In genomic region chr19:39197808-39198207, GRCh38 we compare ENCODE assay signal across 19 cellular contexts. TPM values are rescaled to one million over a fixed set of nuclear protein-coding genes. Genes with fewer than 3 reads are reported as not detected.
DNase-seq lines count a peak whose midpoint lies in the region; ATAC-seq and TF ChIP-seq lines count a peak whose summit lies in the region.
"Had no signal": no experiment of that assay in that cellular context is flagged by ENCODE, and none has a peak within 500 bp of the region (broad histone marks: within the 10 kb centered on the region; RNA-seq: fewer than 3 reads in every experiment).

No MANE protein-coding gene starts in this region.

- H3K4me3 Mint-ChIP-seq in activated CD8-positive, alpha-beta T cell treated with anti-CD3 and anti-CD28 coated beads for 36 hours = no peak overlapping the region
- H3K4me3 Mint-ChIP-seq in activated CD8-positive, alpha-beta T cell treated with anti-CD3 and anti-CD28 coated beads, Interleukin-2, amount 10 ng/mL, durations not matched to agents 7 days and 5 days = no peak overlapping the region
- peak overlapping the region; percentile 40 for H3K4me3 Mint-ChIP-seq in stimulated activated effector memory CD8-positive, alpha-beta T cell treated with anti-CD3 and anti-CD28 coated beads, Interleukin-12 subunit alpha, Interleukin-12 subunit beta, amount 100 ng/mL, for 72 hours

- H3K27me3 ChIP-seq in OCI-LY3 (ENCODE audit: low read depth, low read length) = peaks cover 7% of the 10 kb centered on the region

- H3K79me2 ChIP-seq in OCI-LY3 (ENCODE audit: low read length) = no peaks in the 10 kb centered on the region

- H3K36me3 Mint-ChIP-seq in activated CD8-positive, alpha-beta T cell treated with anti-CD3 and anti-CD28 coated beads for 36 hours (ENCODE audit: low read depth) = no peaks in the 10 kb centered on the region
- H3K36me3 Mint-ChIP-seq in activated CD8-positive, alpha-beta T cell treated with anti-CD3 and anti-CD28 coated beads, Interleukin-2, amount 10 ng/mL, durations not matched to agents 7 days and 5 days (ENCODE audit: low read depth) = no peaks in the 10 kb centered on the region
- no peaks in the 10 kb centered on the region for H3K36me3 Mint-ChIP-seq in stimulated activated effector memory CD8-positive, alpha-beta T cell treated with anti-CD3 and anti-CD28 coated beads, Interleukin-12 subunit alpha, Interleukin-12 subunit beta, amount 100 ng/mL, for 72 hours

- no peak overlapping the region for H3K27ac Mint-ChIP-seq in activated CD8-positive, alpha-beta T cell treated with anti-CD3 and anti-CD28 coated beads for 36 hours
- no peak overlapping the region for H3K27ac Mint-ChIP-seq in activated CD8-positive, alpha-beta T cell treated with anti-CD3 and anti-CD28 coated beads, Interleukin-2, amount 10 ng/mL, durations not matched to agents 7 days and 5 days
- no peak overlapping the region for H3K27ac Mint-ChIP-seq in stimulated activated effector memory CD8-positive, alpha-beta T cell treated with anti-CD3 and anti-CD28 coated beads, Interleukin-12 subunit alpha, Interleukin-12 subunit beta, amount 100 ng/mL, for 72 hours

- no peak overlapping the region for H3K4me3 ChIP-seq in OCI-LY3 (ENCODE audit: low read length)
- no peak overlapping the region for H3K4me3 ChIP-seq in epithelial cell of proximal tubule (ENCODE audit: low read depth, low read length)

- H3K4me2 ChIP-seq in OCI-LY3 (ENCODE audit: low read length) = no peak overlapping the region

- peak; percentile 20 for DNase-seq in activated CD8-positive, alpha-beta T cell treated with anti-CD3 and anti-CD28 coated beads for 36 hours
- no peak for DNase-seq in activated CD8-positive, alpha-beta T cell treated with anti-CD3 and anti-CD28 coated beads, Interleukin-2, amount 10 ng/mL, durations not matched to agents 7 days and 5 days
- DNase-seq in epithelial cell of proximal tubule (ENCODE audit: low read depth) = no peak
- DNase-seq in stimulated activated effector memory CD8-positive, alpha-beta T cell treated with anti-CD3 and anti-CD28 coated beads, Interleukin-12 subunit alpha, Interleukin-12 subunit beta, amount 100 ng/mL, for 72 hours (ENCODE audit: low spot score in 2 of 2) = no peak
- DNase-seq in NCI-H774 (lab: John Stamatoyannopoulos, UW) = no peak
- DNase-seq in ecto neural progenitor cell (ENCODE audit: low spot score) = no peak
- DNase-seq: cerebellar nuclear complex; head of caudate nucleus; NCI-H187 treated with DMSO at 0.1 percent for 48 hours; stimulated activated CD4-positive, alpha-beta T cell treated with anti-CD3 and anti-CD28 coated beads, Interleukin-12 subunit alpha, Interleukin-12 subunit beta, amount 100 ng/mL, for 4 hours had no signal

- CTCF ChIA-PET in activated CD8-positive, alpha-beta T cell treated with anti-CD3 and anti-CD28 coated beads for 36 hours (lab: Charles Lee) = interaction anchor here (1.6 to 1.9 kb wide), 2 partner anchors 76 to 130 kb away, joined by 3 to 6 read pairs; no protein-coding TSS in a partner anchor
- CTCF ChIA-PET in activated CD8-positive, alpha-beta T cell treated with anti-CD3 and anti-CD28 coated beads, Interleukin-2, amount 10 ng/mL, durations not matched to agents 7 days and 5 days (lab: Charles Lee) = no interaction called here

- H3K9me3 ChIP-seq in OCI-LY3 (ENCODE audit: insufficient read depth, low read length) = no peaks in the 10 kb centered on the region

- intact Hi-C loops in activated CD8-positive, alpha-beta T cell treated with anti-CD3 and anti-CD28 coated beads for 36 hours (cut with micrococcal nuclease) = no loop called here

- peaks cover 58% of the 10 kb centered on the region for H3K27me3 Mint-ChIP-seq in activated CD8-positive, alpha-beta T cell treated with anti-CD3 and anti-CD28 coated beads for 36 hours
- H3K27me3 Mint-ChIP-seq in activated CD8-positive, alpha-beta T cell treated with anti-CD3 and anti-CD28 coated beads, Interleukin-2, amount 10 ng/mL, durations not matched to agents 7 days and 5 days (ENCODE audit: low read depth) = peaks cover 47% of the 10 kb centered on the region

- no peak overlapping the region for H2AFZ ChIP-seq in OCI-LY3 (ENCODE audit: low read depth, low read length)

- ATAC-seq in activated CD8-positive, alpha-beta T cell treated with anti-CD3 and anti-CD28 coated beads for 36 hours = no peak
- no peak for ATAC-seq in activated CD8-positive, alpha-beta T cell treated with anti-CD3 and anti-CD28 coated beads, Interleukin-2, amount 10 ng/mL, durations not matched to agents 7 days and 5 days
- ATAC-seq in stimulated activated effector memory CD8-positive, alpha-beta T cell treated with anti-CD3 and anti-CD28 coated beads, Interleukin-12 subunit alpha, Interleukin-12 subunit beta, amount 100 ng/mL, for 72 hours = no peak
- no peak for ATAC-seq in HG02885 (IDR thresholded peaks at IDR 0.05; ENCODE audit: poor library complexity, unreplicated experiment)

- peak; percentile 40 for TF ChIP-seq CTCF in activated CD8-positive, alpha-beta T cell treated with anti-CD3 and anti-CD28 coated beads for 36 hours (IDR thresholded peaks at IDR 0.05)
- TF ChIP-seq CTCF in OCI-LY3 (IDR thresholded peaks at IDR 0.05; ENCODE audit: low read depth, low read length) (peak; percentile 33), epithelial cell of proximal tubule (conservative IDR thresholded peaks at IDR 0.05; ENCODE audit: low read depth, low read length) (peak; percentile 16)

- peaks cover 19% of the 10 kb centered on the region for H3K4me1 Mint-ChIP-seq in activated CD8-positive, alpha-beta T cell treated with anti-CD3 and anti-CD28 coated beads for 36 hours (ENCODE audit: low read depth)
- peaks cover 19% of the 10 kb centered on the region for H3K4me1 Mint-ChIP-seq in activated CD8-positive, alpha-beta T cell treated with anti-CD3 and anti-CD28 coated beads, Interleukin-2, amount 10 ng/mL, durations not matched to agents 7 days and 5 days (ENCODE audit: low read depth)
- peaks cover 28% of the 10 kb centered on the region for H3K4me1 Mint-ChIP-seq in stimulated activated effector memory CD8-positive, alpha-beta T cell treated with anti-CD3 and anti-CD28 coated beads, Interleukin-12 subunit alpha, Interleukin-12 subunit beta, amount 100 ng/mL, for 72 hours

- H3K27ac ChIP-seq in OCI-LY3 (ENCODE audit: low read length) = no peak overlapping the region

- H3K4me1 ChIP-seq in OCI-LY3 (ENCODE audit: low read length) = no peaks in the 10 kb centered on the region; the same call in 1 of the 2 replicates

- POLR2A ChIA-PET in activated CD8-positive, alpha-beta T cell treated with anti-CD3 and anti-CD28 coated beads for 36 hours (lab: Charles Lee) = interaction anchor here (0.7 kb wide), 1 partner anchor 858 kb away, joined by 3 read pairs; the partner anchor contains the start of gene ZNF780B
- POLR2A ChIA-PET in activated CD8-positive, alpha-beta T cell treated with anti-CD3 and anti-CD28 coated beads, Interleukin-2, amount 10 ng/mL, durations not matched to agents 7 days and 5 days (lab: Charles Lee) = no interaction called here

- no peak overlapping the region for H3K9ac ChIP-seq in OCI-LY3 (ENCODE audit: low read length)

- H3K36me3 ChIP-seq in OCI-LY3 (replicated peaks; ENCODE audit: low read depth, low read length) = no peaks in the 10 kb centered on the region

- H4K20me1 ChIP-seq in OCI-LY3 (ENCODE audit: insufficient read depth, low read length) = no peaks in the 10 kb centered on the region

- H3K9me3 Mint-ChIP-seq in activated CD8-positive, alpha-beta T cell treated with anti-CD3 and anti-CD28 coated beads for 36 hours = no peaks in the 10 kb centered on the region
- no peaks in the 10 kb centered on the region for H3K9me3 Mint-ChIP-seq in activated CD8-positive, alpha-beta T cell treated with anti-CD3 and anti-CD28 coated beads, Interleukin-2, amount 10 ng/mL, durations not matched to agents 7 days and 5 days (ENCODE audit: insufficient read depth)
- no peaks in the 10 kb centered on the region for H3K9me3 Mint-ChIP-seq in stimulated activated effector memory CD8-positive, alpha-beta T cell treated with anti-CD3 and anti-CD28 coated beads, Interleukin-12 subunit alpha, Interleukin-12 subunit beta, amount 100 ng/mL, for 72 hours

RNA-seq across cellular contexts. Expression of gene NCCRP1, which starts 1.0 kb away (rescaled TPM):
- total RNA-seq in activated CD8-positive, alpha-beta T cell treated with anti-CD3 and anti-CD28 coated beads for 36 hours = not detected
- not detected for total RNA-seq in activated CD8-positive, alpha-beta T cell treated with anti-CD3 and anti-CD28 coated beads, Interleukin-2, amount 10 ng/mL, durations not matched to agents 7 days and 5 days
- total RNA-seq in epithelial cell of proximal tubule = 9.9 and 11.4 TPM in 2 replicates
- total RNA-seq: endothelial cell of umbilical vein; LHCN-M2; posterior vena cava; T-helper 1 cell treated with Interleukin-12 subunit alpha and Interleukin-12 subunit beta and Interleukin-4 antibody, amounts not matched to agents 30 ng/mL and 1 ng/mL, for 36 hours had no signal

RNA-seq across cellular contexts. Expression of gene SYCN, which starts 6.3 kb away (rescaled TPM):
- total RNA-seq in activated CD8-positive, alpha-beta T cell treated with anti-CD3 and anti-CD28 coated beads for 36 hours = not detected
- total RNA-seq in activated CD8-positive, alpha-beta T cell treated with anti-CD3 and anti-CD28 coated beads, Interleukin-2, amount 10 ng/mL, durations not matched to agents 7 days and 5 days = not detected
- total RNA-seq in epithelial cell of proximal tubule = not detected in 2 replicates
- total RNA-seq: endothelial cell of umbilical vein; G401; kidney epithelial cell; LHCN-M2; posterior vena cava; T-helper 1 cell treated with Interleukin-12 subunit alpha and Interleukin-12 subunit beta and Interleukin-4 antibody, amounts not matched to agents 30 ng/mL and 1 ng/mL, for 36 hours had no signal

RNA-seq across cellular contexts. Expression of gene IFNL3, which starts 47.0 kb away (rescaled TPM):
- not detected for total RNA-seq in activated CD8-positive, alpha-beta T cell treated with anti-CD3 and anti-CD28 coated beads for 36 hours
- total RNA-seq in activated CD8-positive, alpha-beta T cell treated with anti-CD3 and anti-CD28 coated beads, Interleukin-2, amount 10 ng/mL, durations not matched to agents 7 days and 5 days = not detected
- not detected in 2 replicates for total RNA-seq in epithelial cell of proximal tubule
- total RNA-seq: endothelial cell of umbilical vein; G401; kidney epithelial cell; LHCN-M2; mucosa of gallbladder; posterior vena cava; T-helper 1 cell treated with Interleukin-12 subunit alpha and Interleukin-12 subunit beta and Interleukin-4 antibody, amounts not matched to agents 30 ng/mL and 1 ng/mL, for 36 hours had no signal

RNA-seq across cellular contexts. Expression of gene IFNL4, which starts 50.8 kb away (rescaled TPM):
- total RNA-seq in activated CD8-positive, alpha-beta T cell treated with anti-CD3 and anti-CD28 coated beads for 36 hours = not detected
- not detected for total RNA-seq in activated CD8-positive, alpha-beta T cell treated with anti-CD3 and anti-CD28 coated beads, Interleukin-2, amount 10 ng/mL, durations not matched to agents 7 days and 5 days
- not detected in 2 replicates for total RNA-seq in epithelial cell of proximal tubule
- total RNA-seq: endothelial cell of umbilical vein; G401; kidney epithelial cell; LHCN-M2; mucosa of gallbladder; posterior vena cava; T-helper 1 cell treated with Interleukin-12 subunit alpha and Interleukin-12 subunit beta and Interleukin-4 antibody, amounts not matched to agents 30 ng/mL and 1 ng/mL, for 36 hours had no signal

Comparison
In these comparisons a context has a peak if more than half of its experiments do, and no peak if none do; other contexts are left out.
1. RNA of gene NCCRP1, which starts 1.0 kb away (total RNA-seq): 9.9 to 11.4 TPM in epithelial cell of proximal tubule; not detected in activated CD8-positive, alpha-beta T cell treated with anti-CD3 and anti-CD28 coated beads for 36 hours and not detected in activated CD8-positive, alpha-beta T cell treated with anti-CD3 and anti-CD28 coated beads, Interleukin-2, amount 10 ng/mL, durations not matched to agents 7 days and 5 days; every median in the first group is over 10 times any median in the second.
2. Peak in every context shown above with its lines, with median percentiles within 50 percentile points of each other: CTCF ChIP-seq.